15 cellular contexts compared by ENCODE assay signal in genomic region chr15:50378776-50379175, GRCh38. TPM values are rescaled to one million over a fixed set of nuclear protein-coding genes. Genes with fewer than 3 reads are reported as not detected.
DNase-seq lines count a peak whose midpoint lies in the region; ATAC-seq and TF ChIP-seq lines count a peak whose summit lies in the region.
"Had no signal": no experiment of that assay in that cellular context is flagged by ENCODE, and none has a peak within 500 bp of the region (broad histone marks: within the 10 kb centered on the region; RNA-seq: fewer than 3 reads in every experiment).

No MANE protein-coding gene starts in this region.

- H3K9me3 ChIP-seq in lower lobe of right lung (no peaks in the 10 kb centered on the region), osteoblast (ENCODE audit: low read depth, low read length) (no peaks in the 10 kb centered on the region)

- H3K79me2 ChIP-seq in osteoblast (ENCODE audit: insufficient read depth, low read length): no peaks in the 10 kb centered on the region

- no peaks in the 10 kb centered on the region for H3K27me3 ChIP-seq in lower lobe of right lung (ENCODE audit: low read depth)
- no peaks in the 10 kb centered on the region for H3K27me3 ChIP-seq in osteoblast (ENCODE audit: insufficient read depth, low read length)

- no peak overlapping the region for H3K4me2 ChIP-seq in osteoblast (ENCODE audit: insufficient read depth, low read length)

- H3K27me3 Mint-ChIP-seq in activated CD4-positive, alpha-beta T cell treated with anti-CD3 and anti-CD28 coated beads, Interleukin-2, amount 10 ng/mL, durations not matched to agents 24 days and 14 days: no peaks in the 10 kb centered on the region
- H3K27me3 Mint-ChIP-seq in activated T-helper 17 cell treated with anti-CD3 and anti-CD28 coated beads, Interleukin-2, amount 50 U/mL, for 72 hours: no peaks in the 10 kb centered on the region

- no peak for ATAC-seq in activated T-helper 17 cell treated with anti-CD3 and anti-CD28 coated beads, Interleukin-2, amount 50 U/mL, for 72 hours (replicated peaks)
- peak; percentile 49 to 50 for ATAC-seq in lower lobe of right lung

- H4K20me1 ChIP-seq in osteoblast (ENCODE audit: insufficient read depth, low read length): no peaks in the 10 kb centered on the region

- H3K27ac ChIP-seq in lower lobe of right lung (peak overlapping the region; percentile 24), osteoblast (ENCODE audit: low read depth, low read length) (no peak overlapping the region)
- H3K27ac ChIP-seq: C4-2B, GM23248 had no signal

- TF ChIP-seq CTCF in lower lobe of right lung (IDR thresholded peaks at IDR 0.05) (no peak), osteoblast (IDR thresholded peaks at IDR 0.05; ENCODE audit: extremely low read depth, low read depth, low read length) (no peak), GM13977 (IDR thresholded peaks at IDR 0.05; ENCODE audit: extremely low read depth, insufficient read depth, missing control alignments) (no peak)

- H3K36me3 ChIP-seq in lower lobe of right lung (no peaks in the 10 kb centered on the region), osteoblast (ENCODE audit: insufficient read depth, low read length) (no peaks in the 10 kb centered on the region)

- H3K4me3 ChIP-seq in GM08714 (ENCODE audit: low read length): peak overlapping the region; percentile 17; the same call in 1 of the 2 replicates
- no peak overlapping the region for H3K4me3 ChIP-seq in lower lobe of right lung
- no peak overlapping the region for H3K4me3 ChIP-seq in osteoblast (ENCODE audit: insufficient read depth, low read length)
- H3K4me3 ChIP-seq: GM23248 had no signal

- H3K4me3 Mint-ChIP-seq in activated CD4-positive, alpha-beta T cell treated with anti-CD3 and anti-CD28 coated beads, Interleukin-2, amount 10 ng/mL, durations not matched to agents 24 days and 14 days: no peak overlapping the region
- H3K4me3 Mint-ChIP-seq in activated T-helper 17 cell treated with anti-CD3 and anti-CD28 coated beads, Interleukin-2, amount 50 U/mL, for 72 hours: peak overlapping the region; percentile 16

- no peak overlapping the region for H2AFZ ChIP-seq in osteoblast (ENCODE audit: low read length)
- H2AFZ ChIP-seq: GM23248 had no signal

- in situ Hi-C loops in GM13977 (cut with MboI; ENCODE audit: low pct_unique_long_range_greater_than_20kb, low sequenced_read_pairs, unreplicated experiment): no loop called here

- no peak for DNase-seq in activated CD4-positive, alpha-beta T cell treated with anti-CD3 and anti-CD28 coated beads, Interleukin-2, amount 10 ng/mL, durations not matched to agents 24 days and 14 days
- DNase-seq in activated CD4-positive, alpha-beta T cell treated with anti-CD3 and anti-CD28 coated beads for 1 hour: no peak
- DNase-seq in lower lobe of right lung (no peak), NCI-H1436 treated with DMSO at 0.1 percent for 48 hours (lab: John Stamatoyannopoulos, UW) (no peak), osteoblast (ENCODE audit: insufficient read length, low spot score, missing footprints) (no peak), GM13977 (ENCODE audit: low spot score) (no peak)
- DNase-seq: DMS153, EL, GM23248, IMR-90, NCI-H2029 treated with DMSO at 0.1 percent for 48 hours, NCI-H510A treated with DMSO at 0.1 percent for 48 hours had no signal

- H3K27ac Mint-ChIP-seq in activated CD4-positive, alpha-beta T cell treated with anti-CD3 and anti-CD28 coated beads, Interleukin-2, amount 10 ng/mL, durations not matched to agents 24 days and 14 days: peak overlapping the region; percentile 88
- peak overlapping the region; percentile 46 for H3K27ac Mint-ChIP-seq in activated T-helper 17 cell treated with anti-CD3 and anti-CD28 coated beads, Interleukin-2, amount 50 U/mL, for 72 hours

- no peaks in the 10 kb centered on the region for H3K36me3 Mint-ChIP-seq in activated CD4-positive, alpha-beta T cell treated with anti-CD3 and anti-CD28 coated beads, Interleukin-2, amount 10 ng/mL, durations not matched to agents 24 days and 14 days (ENCODE audit: low read depth)
- H3K36me3 Mint-ChIP-seq in activated T-helper 17 cell treated with anti-CD3 and anti-CD28 coated beads, Interleukin-2, amount 50 U/mL, for 72 hours (ENCODE audit: low read depth): no peaks in the 10 kb centered on the region

- no peaks in the 10 kb centered on the region for H3K4me1 ChIP-seq in lower lobe of right lung
- no peaks in the 10 kb centered on the region for H3K4me1 ChIP-seq in osteoblast (ENCODE audit: insufficient read depth, low read length)

- intact Hi-C loops in activated CD4-positive, alpha-beta T cell treated with anti-CD3 and anti-CD28 coated beads, Interleukin-2, amount 10 ng/mL, durations not matched to agents 24 days and 14 days (cut with micrococcal nuclease): loop anchor here (1.0 kb wide), 5 partner anchors 22 to 529 kb away; partner anchors contain the start of gene USP8
- intact Hi-C loops in lower lobe of right lung (cut with DNase I): no loop called here

- H3K9me3 Mint-ChIP-seq in activated CD4-positive, alpha-beta T cell treated with anti-CD3 and anti-CD28 coated beads, Interleukin-2, amount 10 ng/mL, durations not matched to agents 24 days and 14 days: no peaks in the 10 kb centered on the region
- H3K9me3 Mint-ChIP-seq in activated T-helper 17 cell treated with anti-CD3 and anti-CD28 coated beads, Interleukin-2, amount 50 U/mL, for 72 hours: no peaks in the 10 kb centered on the region

- H3K4me1 Mint-ChIP-seq in activated CD4-positive, alpha-beta T cell treated with anti-CD3 and anti-CD28 coated beads, Interleukin-2, amount 10 ng/mL, durations not matched to agents 24 days and 14 days: peaks cover 13% of the 10 kb centered on the region
- H3K4me1 Mint-ChIP-seq in activated T-helper 17 cell treated with anti-CD3 and anti-CD28 coated beads, Interleukin-2, amount 50 U/mL, for 72 hours: peaks cover 11% of the 10 kb centered on the region

RNA-seq across cellular contexts. Expression of gene GABPB1, which starts 23.8 kb away (rescaled TPM):
- 78.3 and 79.5 TPM in 2 replicates for total RNA-seq in activated CD4-positive, alpha-beta T cell treated with anti-CD3 and anti-CD28 coated beads, Interleukin-2, amount 10 ng/mL, durations not matched to agents 24 days and 14 days
- total RNA-seq in activated T-helper 17 cell treated with anti-CD3 and anti-CD28 coated beads, Interleukin-2, amount 50 U/mL, for 72 hours: 10 to 100 TPM; 30.9 to 31.2 TPM
- 17.8 TPM for total RNA-seq in lower lobe of right lung
- total RNA-seq in osteoblast: 33.3 and 44.9 TPM in 2 replicates

RNA-seq across cellular contexts. Expression of gene USP8, which starts 45.4 kb away (rescaled TPM):
- total RNA-seq in activated CD4-positive, alpha-beta T cell treated with anti-CD3 and anti-CD28 coated beads, Interleukin-2, amount 10 ng/mL, durations not matched to agents 24 days and 14 days: 56.9 and 60.9 TPM in 2 replicates
- 10 to 100 TPM; 60.2 to 60.6 TPM for total RNA-seq in activated T-helper 17 cell treated with anti-CD3 and anti-CD28 coated beads, Interleukin-2, amount 50 U/mL, for 72 hours
- 74.6 TPM for total RNA-seq in lower lobe of right lung
- total RNA-seq in osteoblast: 53.0 and 61.2 TPM in 2 replicates
